Comparison of ENCODE assay signal across 10 cellular contexts in the genomic region with DNA sequence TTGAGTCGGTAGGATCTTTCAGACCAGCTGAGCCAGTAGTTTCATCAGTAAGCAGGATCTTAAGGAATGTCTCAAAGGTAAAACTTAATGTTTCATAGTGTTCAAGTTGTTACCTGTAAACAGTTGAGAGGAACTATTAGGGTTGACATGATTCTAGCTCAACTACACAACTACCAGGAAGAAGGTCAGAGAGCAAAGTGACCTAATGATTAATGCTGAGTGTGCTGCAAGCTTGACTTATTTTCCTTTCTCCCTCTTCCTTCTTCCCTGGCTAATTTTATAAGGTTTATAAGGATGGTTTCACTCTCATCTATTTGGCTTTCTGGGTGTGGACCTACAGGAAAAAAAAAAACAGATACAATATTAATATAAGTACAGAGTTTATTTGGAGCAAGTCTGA. TPM values are rescaled to one million over a fixed set of nuclear protein-coding genes. Genes with fewer than 3 reads are reported as not detected.
"Had no signal": no experiment of that assay in that cellular context is flagged by ENCODE, and none has a peak within 500 bp of the region (broad histone marks: within the 10 kb centered on the region; RNA-seq: fewer than 3 reads in every experiment).

No MANE protein-coding gene starts in this region.

- H2AFZ ChIP-seq: GM23248 had no signal

- H3K4me3 Mint-ChIP-seq: HFFc6 had no signal

- H3K9ac ChIP-seq: GM23248 had no signal

- H3K36me3 ChIP-seq: HAP-1 had no signal

- ATAC-seq: HCT116 had no signal

- H3K27ac Mint-ChIP-seq: HFFc6 had no signal

- H3K4me1 ChIP-seq: HAP-1 had no signal

- H3K27ac ChIP-seq: GM23248 had no signal

- H3K9me3 ChIP-seq: HAP-1 had no signal

- FAIRE-seq: HTR-8/SVneo had no signal

- H3K4me3 ChIP-seq: GM23248, HAP-1 had no signal

- DNase-seq: GM23248, GOT3, H7, HFFc6, IMR-90, KBM-7 had no signal

RNA-seq across cellular contexts. Expression of gene LHFPL4, which starts 30.2 kb away (rescaled TPM):
- total RNA-seq: GM23248, HFFc6, HT-29, IMR-90 had no signal
